ENCODE assay signal across 10 cellular contexts in the genomic region with DNA sequence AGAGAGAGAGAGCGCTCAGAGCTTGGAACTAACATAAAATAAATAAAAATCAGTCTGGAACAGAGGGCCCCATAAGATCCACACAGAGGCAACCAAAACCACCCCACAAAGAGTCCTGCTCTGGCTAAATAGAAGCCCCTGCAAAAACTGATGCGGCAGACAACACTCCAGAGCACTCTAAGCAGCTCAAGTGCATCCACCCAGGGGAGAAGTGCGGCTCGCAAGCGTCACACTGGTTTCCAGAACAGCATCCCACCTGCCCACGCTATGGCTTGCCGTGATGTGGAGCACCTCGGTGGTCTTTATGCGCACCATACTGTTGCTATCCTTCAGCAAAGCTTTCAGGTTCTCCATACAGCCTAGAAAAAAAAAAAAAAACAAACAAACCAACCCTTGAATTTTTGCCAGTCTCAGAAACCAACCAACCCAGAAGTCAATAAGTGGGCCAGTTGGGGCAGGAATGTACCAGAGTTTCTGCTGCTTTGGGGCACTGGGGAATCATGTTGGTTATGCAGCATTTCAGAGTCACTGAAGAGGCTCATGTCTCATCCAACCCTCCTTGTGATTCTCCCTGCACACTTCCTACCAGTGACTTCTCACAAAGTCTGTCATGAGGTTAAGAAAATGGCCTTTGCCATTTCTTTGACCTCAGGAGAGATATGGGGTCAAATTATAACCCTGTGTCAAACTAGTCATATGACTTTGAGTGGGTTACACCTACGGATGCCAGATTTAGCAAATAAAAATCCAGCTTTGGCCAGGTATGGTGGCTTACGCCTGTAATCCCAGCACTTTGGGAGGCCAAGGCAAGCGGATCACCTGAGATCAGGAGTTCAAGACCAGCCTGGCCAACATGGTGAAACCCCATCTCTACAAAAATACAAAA.
DNase-seq lines count a peak whose midpoint lies in the region; ATAC-seq and TF ChIP-seq lines count a peak whose summit lies in the region.
"Had no signal": no experiment of that assay in that cellular context is flagged by ENCODE, and none has a peak within 500 bp of the region (broad histone marks: within the 10 kb centered on the region; RNA-seq: fewer than 3 reads in every experiment).

No MANE protein-coding gene starts in this region.

- H3F3A ChIP-seq in OCI-LY1 (ENCODE audit: insufficient read depth, low read length) = 0 out of 2 replicates have a peak, but pooled peaks cover 3% of the 10 kb centered on the region

- H3K27me3 ChIP-seq in OCI-LY1 (ENCODE audit: insufficient read depth, low read length) = no peaks in the 10 kb centered on the region

- H3K9me2 ChIP-seq in OCI-LY1 (ENCODE audit: low read depth, low read length) = no peaks in the 10 kb centered on the region

- no peaks in the 10 kb centered on the region for H3K36me3 Mint-ChIP-seq in activated T-cell treated with anti-CD3 and anti-CD28 coated beads, Interleukin-2, amount 50 U/mL, for 24 hours (ENCODE audit: low read depth)

- H3K27ac ChIP-seq in OCI-LY1 (ENCODE audit: low read depth, low read length, poor library complexity, severe bottlenecking) (peak overlapping the region; percentile 88), substantia nigra (ENCODE audit: low read depth, low read length, poor library complexity, severe bottlenecking) (no peak overlapping the region)

- peak overlapping the region; percentile 88 for H3K27ac Mint-ChIP-seq in activated T-cell treated with anti-CD3 and anti-CD28 coated beads, Interleukin-2, amount 50 U/mL, for 24 hours
- peak overlapping the region in 1 of 2 donors; percentile 75 for H3K27ac Mint-ChIP-seq in stimulated activated naive CD8-positive, alpha-beta T cell treated with anti-CD3 and anti-CD28 coated beads, Interleukin-15, amount 100 ng/mL, for 72 hours

- no peaks in the 10 kb centered on the region for H3K27me3 Mint-ChIP-seq in activated T-cell treated with anti-CD3 and anti-CD28 coated beads, Interleukin-2, amount 50 U/mL, for 24 hours
- H3K27me3 Mint-ChIP-seq in stimulated activated naive CD8-positive, alpha-beta T cell treated with anti-CD3 and anti-CD28 coated beads, Interleukin-15, amount 100 ng/mL, for 72 hours = no peaks in the 10 kb centered on the region

- no peak for TF ChIP-seq CTCF in OCI-LY1 (IDR thresholded peaks at IDR 0.05; ENCODE audit: low read length)
- no peak for TF ChIP-seq CTCF in epithelial cell of esophagus (IDR thresholded peaks at IDR 0.05; ENCODE audit: insufficient read depth, low read depth, low read length, missing control alignments)

- no peak overlapping the region for H3K4me3 ChIP-seq in OCI-LY1 (ENCODE audit: low read depth, low read length, poor library complexity, severe bottlenecking)
- no peak overlapping the region for H3K4me3 ChIP-seq in epithelial cell of esophagus (ENCODE audit: low read length)
- H3K4me3 ChIP-seq: HAP-1 had no signal

- H3K9me3 ChIP-seq in OCI-LY1 (ENCODE audit: low read length) = no peaks in the 10 kb centered on the region
- H3K9me3 ChIP-seq: HAP-1 had no signal

- H3K4me1 ChIP-seq in OCI-LY1 (ENCODE audit: insufficient read depth, low read length, severe bottlenecking) = peaks cover 74% of the 10 kb centered on the region

- no peak overlapping the region for H3K4me3 Mint-ChIP-seq in activated T-cell treated with anti-CD3 and anti-CD28 coated beads, Interleukin-2, amount 50 U/mL, for 24 hours
- H3K4me3 Mint-ChIP-seq in stimulated activated naive CD8-positive, alpha-beta T cell treated with anti-CD3 and anti-CD28 coated beads, Interleukin-15, amount 100 ng/mL, for 72 hours = peak overlapping the region; percentile 36 to 42

- peak overlapping the region; percentile 50; the same call in 1 of the 2 replicates for H3K9ac ChIP-seq in OCI-LY1 (ENCODE audit: low read length)

- no peaks in the 10 kb centered on the region for H3K79me2 ChIP-seq in OCI-LY1 (ENCODE audit: insufficient read depth, low read length)

- no peak for ATAC-seq in stimulated activated naive CD8-positive, alpha-beta T cell treated with anti-CD3 and anti-CD28 coated beads, Interleukin-15, amount 100 ng/mL, for 72 hours
- ATAC-seq in GM21360 (IDR thresholded peaks at IDR 0.05; ENCODE audit: unreplicated experiment) (no peak), HG03342 (IDR thresholded peaks at IDR 0.05; ENCODE audit: unreplicated experiment) (no peak)

- H2AFZ ChIP-seq in OCI-LY1 (ENCODE audit: low read length) = no peak overlapping the region

- peaks cover 60% of the 10 kb centered on the region for H3K4me1 Mint-ChIP-seq in activated T-cell treated with anti-CD3 and anti-CD28 coated beads, Interleukin-2, amount 50 U/mL, for 24 hours (ENCODE audit: low read depth)
- H3K4me1 Mint-ChIP-seq in stimulated activated naive CD8-positive, alpha-beta T cell treated with anti-CD3 and anti-CD28 coated beads, Interleukin-15, amount 100 ng/mL, for 72 hours = peaks cover 67% of the 10 kb centered on the region

- no peaks in the 10 kb centered on the region for H4K20me1 ChIP-seq in OCI-LY1 (ENCODE audit: insufficient read depth, low read length)

- no peaks in the 10 kb centered on the region for H3K9me3 Mint-ChIP-seq in activated T-cell treated with anti-CD3 and anti-CD28 coated beads, Interleukin-2, amount 50 U/mL, for 24 hours
- H3K9me3 Mint-ChIP-seq in stimulated activated naive CD8-positive, alpha-beta T cell treated with anti-CD3 and anti-CD28 coated beads, Interleukin-15, amount 100 ng/mL, for 72 hours = no peaks in the 10 kb centered on the region

- H3K4me2 ChIP-seq in OCI-LY1 (ENCODE audit: low read length) = peak overlapping the region; percentile 25

- no peak for DNase-seq in activated T-cell treated with anti-CD3 and anti-CD28 coated beads, Interleukin-2, amount 50 U/mL, for 24 hours
- DNase-seq in activated T-cell treated with anti-CD3 and anti-CD28 coated beads, Interleukin-2, amount 50 U/mL, for 1 hour = no peak
- DNase-seq in epithelial cell of esophagus (ENCODE audit: low read depth) (peak; percentile 76), substantia nigra (lab: John Stamatoyannopoulos, UW) (no peak)
- no peak for DNase-seq in stimulated activated naive CD8-positive, alpha-beta T cell treated with anti-CD3 and anti-CD28 coated beads, Interleukin-15, amount 100 ng/mL, for 72 hours
- DNase-seq: NCI-H1417 had no signal

- H3K36me3 ChIP-seq in OCI-LY1 (ENCODE audit: insufficient read depth, low read length) = no peaks in the 10 kb centered on the region
- H3K36me3 ChIP-seq: HAP-1 had no signal
